In genomic region chr4:140427104-140427918, GRCh38 we compare ENCODE assay signal across 8 cellular contexts. TPM values are rescaled to one million over a fixed set of nuclear protein-coding genes. Genes with fewer than 3 reads are reported as not detected.
DNase-seq lines count a peak whose midpoint lies in the region; ATAC-seq lines count a peak whose summit lies in the region.

Gene CLGN (minus strand): TSS chr4:140427648. CDS start chr4:140413078, 14,570 bp downstream.

- peaks cover 7% of the 10 kb centered on the region for H3K4me1 Mint-ChIP-seq in activated CD8-positive, alpha-beta memory T cell treated with anti-CD3 and anti-CD28 coated beads, Interleukin-2, amount 10 ng/mL, durations not matched to agents 7 days and 5 days

- ATAC-seq in GM19372 (IDR thresholded peaks at IDR 0.05; ENCODE audit: low read depth, unreplicated experiment), result peak; percentile 85
- ATAC-seq in HG03460 (IDR thresholded peaks at IDR 0.05; ENCODE audit: unreplicated experiment), result peak; percentile 89
- ATAC-seq in activated CD8-positive, alpha-beta memory T cell treated with anti-CD3 and anti-CD28 coated beads, Interleukin-2, amount 10 ng/mL, durations not matched to agents 7 days and 5 days, result peak; percentile 89

- no peaks in the 10 kb centered on the region for H3K36me3 Mint-ChIP-seq in activated CD8-positive, alpha-beta memory T cell treated with anti-CD3 and anti-CD28 coated beads, Interleukin-2, amount 10 ng/mL, durations not matched to agents 7 days and 5 days

- CTCF ChIA-PET in activated CD8-positive, alpha-beta memory T cell treated with anti-CD3 and anti-CD28 coated beads, Interleukin-2, amount 10 ng/mL, durations not matched to agents 7 days and 5 days (lab: Charles Lee), result interaction anchor here (0.8 to 1.8 kb wide), 6 partner anchors 23 to 97 kb away, joined by 3 to 5 read pairs (median 4); partner anchors contain the start of gene SCOC

- peaks cover 77% of the 10 kb centered on the region for H3K27me3 Mint-ChIP-seq in activated CD8-positive, alpha-beta memory T cell treated with anti-CD3 and anti-CD28 coated beads, Interleukin-2, amount 10 ng/mL, durations not matched to agents 7 days and 5 days

- no peak within 1 kb of the TSS for H3K27ac Mint-ChIP-seq in activated CD8-positive, alpha-beta memory T cell treated with anti-CD3 and anti-CD28 coated beads, Interleukin-2, amount 10 ng/mL, durations not matched to agents 7 days and 5 days

- H3K4me3 Mint-ChIP-seq in activated CD8-positive, alpha-beta memory T cell treated with anti-CD3 and anti-CD28 coated beads, Interleukin-2, amount 10 ng/mL, durations not matched to agents 7 days and 5 days, result peak within 1 kb of the TSS; percentile 72

- DNase-seq in C1 segment of cervical spinal cord (lab: John Stamatoyannopoulos, UW) (peak in 13 of 14 donors; percentile 4 to 81 (median 35)), NCI-H526 (lab: John Stamatoyannopoulos, UW) (peak; percentile 69 to 94), epithelial cell of prostate (ENCODE audit: low read depth, low spot score) (no peak), middle frontal gyrus (ENCODE audit: extremely low spot score, low spot score) (peak; percentile 27)
- peak; percentile 60 for DNase-seq in activated CD8-positive, alpha-beta memory T cell treated with anti-CD3 and anti-CD28 coated beads, Interleukin-2, amount 10 ng/mL, durations not matched to agents 7 days and 5 days
- peak; percentile 26 to 38 for DNase-seq in stimulated activated CD8-positive, alpha-beta memory T cell treated with anti-CD3 and anti-CD28 coated beads, Interleukin-7, amount 100 ng/mL, for 48 hours (ENCODE audit: extremely low read depth in 1 of 2, low read depth in 1 of 2)

- H3K9me3 Mint-ChIP-seq in activated CD8-positive, alpha-beta memory T cell treated with anti-CD3 and anti-CD28 coated beads, Interleukin-2, amount 10 ng/mL, durations not matched to agents 7 days and 5 days (ENCODE audit: low read depth), result no peaks in the 10 kb centered on the region

- H3K27ac ChIP-seq in epithelial cell of prostate, result peak within 1 kb of the TSS; percentile 71

RNA-seq across cellular contexts. Expression of gene CLGN, which starts in this region (rescaled TPM):
- total RNA-seq in activated CD8-positive, alpha-beta memory T cell treated with anti-CD3 and anti-CD28 coated beads, Interleukin-2, amount 10 ng/mL, durations not matched to agents 7 days and 5 days, result under 1 TPM in 1 of 2 experiments, not detected in 1; 0.15 TPM

Comparison
In these comparisons a context has a peak if more than half of its experiments do, and no peak if none do; other contexts are left out.
1. Peak in DNase-seq and ATAC-seq in activated CD8-positive, alpha-beta memory T cell treated with anti-CD3 and anti-CD28 coated beads, Interleukin-2, amount 10 ng/mL, durations not matched to agents 7 days and 5 days; RNA of the gene not detected or under 1 TPM.